8 cellular contexts compared by ENCODE assay signal in the genomic region with DNA sequence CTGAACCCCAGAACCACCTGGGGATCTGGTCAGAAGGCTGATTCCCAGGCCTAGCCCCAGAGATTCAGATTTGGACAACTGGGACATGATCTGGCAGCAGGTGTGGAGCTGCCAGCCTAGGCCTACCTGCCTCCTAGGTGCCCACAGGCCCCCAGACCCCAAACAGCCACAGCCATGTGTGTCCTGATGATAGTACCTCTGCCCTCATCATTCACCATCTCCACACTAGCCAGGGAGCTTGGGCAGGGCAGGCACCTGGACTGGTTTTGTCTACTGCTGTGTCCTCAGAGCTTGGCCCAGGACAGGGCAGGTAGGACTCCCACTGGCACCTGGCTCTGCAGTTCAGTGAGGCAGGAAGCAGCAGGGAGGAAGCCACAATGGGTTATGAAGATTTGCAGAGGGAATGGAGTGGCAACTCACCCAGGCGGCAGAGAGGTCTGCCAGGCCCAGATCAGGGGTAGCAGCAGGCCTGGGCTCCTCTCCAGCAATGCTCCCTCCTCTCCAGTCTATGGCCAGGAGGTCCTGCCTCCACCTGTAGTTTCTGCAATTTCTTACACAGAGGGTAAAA. TPM values are rescaled to one million over a fixed set of nuclear protein-coding genes. Genes with fewer than 3 reads are reported as not detected.
DNase-seq lines count a peak whose midpoint lies in the region; ATAC-seq, FAIRE-seq and TF ChIP-seq lines count a peak whose summit lies in the region.

No MANE protein-coding gene starts in this region.

- in situ Hi-C loops in KBM-7 (cut with MboI; ENCODE audit: low pct_unique_long_range_greater_than_20kb, low sequenced_read_pairs): no loop called here

- H3K4me3 Mint-ChIP-seq in CD8-positive, alpha-beta T cell: peak overlapping the region; percentile 95

- H3K27ac Mint-ChIP-seq in CD8-positive, alpha-beta T cell: peak overlapping the region; percentile 84

- TF ChIP-seq CTCF in CD8-positive, alpha-beta T cell (IDR thresholded peaks at IDR 0.05): no peak

- H3K9me3 Mint-ChIP-seq in CD8-positive, alpha-beta T cell: no peaks in the 10 kb centered on the region

- peaks cover 16% of the 10 kb centered on the region for H3K4me1 ChIP-seq in CD8-positive, alpha-beta T cell (ENCODE audit: insufficient read depth, low read length)
- H3K4me1 ChIP-seq in neuron (ENCODE audit: insufficient read depth, low read length): peaks cover 21% of the 10 kb centered on the region

- no peaks in the 10 kb centered on the region for H3K9me3 ChIP-seq in CD8-positive, alpha-beta T cell (ENCODE audit: low read length)
- no peaks in the 10 kb centered on the region for H3K9me3 ChIP-seq in neuron (ENCODE audit: low read length)

- POLR2A ChIA-PET in CD8-positive, alpha-beta T cell (lab: Charles Lee): interaction anchor here (0.6 to 4.7 kb wide), 9 partner anchors 9 to 510 kb away, joined by 3 to 19 read pairs (median 3); partner anchors contain the start of genes CNBP and HMCES

- no peaks in the 10 kb centered on the region for H3K27me3 ChIP-seq in CD8-positive, alpha-beta T cell (ENCODE audit: insufficient read depth, low read length)
- H3K27me3 ChIP-seq in neuron (ENCODE audit: insufficient read depth, low read length): no peaks in the 10 kb centered on the region

- no peaks in the 10 kb centered on the region for H3K36me3 ChIP-seq in CD8-positive, alpha-beta T cell (ENCODE audit: insufficient read depth, low read length)
- peaks cover 4% of the 10 kb centered on the region for H3K36me3 ChIP-seq in neuron (ENCODE audit: insufficient read depth, low read length)

- CTCF ChIA-PET in CD8-positive, alpha-beta T cell (lab: Charles Lee): interaction anchor here (1.4 to 1.9 kb wide), 2 partner anchors 30 to 343 kb away, joined by 3 to 8 read pairs; no protein-coding TSS in a partner anchor

- H3K27ac ChIP-seq in CD8-positive, alpha-beta T cell (ENCODE audit: low read depth, low read length): no peak overlapping the region

- intact Hi-C loops in CD8-positive, alpha-beta T cell (cut with DNase I, micrococcal nuclease): loop anchor here in 1 of 2 experiments (10.0 kb wide), 2 partner anchors 439 to 801 kb away; partner anchors contain the start of gene ACAD9

- peak in 3 of 7 experiments; percentile 16 to 62 (median 27) for DNase-seq in CD8-positive, alpha-beta T cell
- DNase-seq in KBM-7: peak; percentile 45
- DNase-seq in cerebellar cortex (ENCODE audit: low spot score): peak; percentile 65
- DNase-seq in iPS-NIHi7 (ENCODE audit: extremely low spot score): no peak
- DNase-seq in frontal cortex (ENCODE audit: low spot score in 2 of 2): no peak
- DNase-seq in D341Med (ENCODE audit: low spot score): no peak

- peak overlapping the region; percentile 86 for H3K4me3 ChIP-seq in CD8-positive, alpha-beta T cell (ENCODE audit: low read depth, low read length)
- H3K4me3 ChIP-seq in neuron (ENCODE audit: low read length): peak overlapping the region; percentile 81

- peaks cover 27% of the 10 kb centered on the region for H3K4me1 Mint-ChIP-seq in CD8-positive, alpha-beta T cell (ENCODE audit: low read depth)

- peak; percentile 18 for ATAC-seq in CD8-positive, alpha-beta T cell
- no peak for ATAC-seq in HG03442 (IDR thresholded peaks at IDR 0.05; ENCODE audit: unreplicated experiment)

- no peak overlapping the region for H2AFZ ChIP-seq in neuron (ENCODE audit: low read depth, low read length)

- H3K27me3 Mint-ChIP-seq in CD8-positive, alpha-beta T cell (ENCODE audit: low read depth): no peaks in the 10 kb centered on the region

- FAIRE-seq in frontal cortex (lab: Jason Lieb, UNC): no peak

- H3K36me3 Mint-ChIP-seq in CD8-positive, alpha-beta T cell: peaks cover 4% of the 10 kb centered on the region

RNA-seq across cellular contexts. Expression of gene HMCES, which starts 34.8 kb away (rescaled TPM):
- 10 to 100 TPM; 69.5 to 78.7 TPM for total RNA-seq in CD8-positive, alpha-beta T cell
- 21.6 TPM for total RNA-seq in frontal cortex

Comparison
In these comparisons a context has a peak if more than half of its experiments do, and no peak if none do; other contexts are left out.
1. DNase-seq: peak in KBM-7 (single experiment) and cerebellar cortex (single experiment); none in iPS-NIHi7 (single experiment), frontal cortex (0 of 2) and D341Med (single experiment).